In genomic region chr12:65949009-65949623, GRCh38 we compare ENCODE assay signal across 17 cellular contexts.
DNase-seq lines count a peak whose midpoint lies in the region; ATAC-seq and TF ChIP-seq lines count a peak whose summit lies in the region.
"Had no signal": no experiment of that assay in that cellular context is flagged by ENCODE, and none has a peak within 500 bp of the region (broad histone marks: within the 10 kb centered on the region; RNA-seq: fewer than 3 reads in every experiment).

No MANE protein-coding gene starts in this region.

- no peak overlapping the region for H3K4me3 ChIP-seq in A673 (ENCODE audit: low read depth, low read length, poor library complexity, severe bottlenecking)
- H3K4me3 ChIP-seq: GM23338 had no signal

- peaks cover 64% of the 10 kb centered on the region for H3K4me1 ChIP-seq in A673 (ENCODE audit: insufficient read depth, low read length, poor library complexity, severe bottlenecking)

- DNase-seq in A673 (ENCODE audit: low spot score) (no peak), mesothelial cell of epicardium (ENCODE audit: low spot score in 2 of 2, unreplicated experiment in 2 of 2) (no peak), glutamatergic neuron (no peak)
- no peak for DNase-seq in stimulated activated CD4-positive, alpha-beta T cell treated with anti-CD3 and anti-CD28 coated beads, Interleukin-4, amount 100 ng/mL, for 1 hour
- no peak for DNase-seq in activated CD4-positive, alpha-beta memory T cell treated with anti-CD3 and anti-CD28 coated beads for 36 hours
- DNase-seq: activated CD4-positive, alpha-beta T cell treated with anti-CD3 and anti-CD28 coated beads for 48 hours; activated naive CD4-positive, alpha-beta T cell treated with anti-CD3 and anti-CD28 coated beads, Interleukin-2, amount 10 ng/mL, durations not matched to agents 7 days and 5 days; effector memory CD4-positive, alpha-beta T cell; NCI-H774 had no signal

- H3K4me3 Mint-ChIP-seq in brain (peak overlapping the region in 3 of 5 experiments; percentile 63 to 82 (median 76)), mesothelial cell of epicardium (no peak overlapping the region), glutamatergic neuron (ENCODE audit: unreplicated experiment) (no peak overlapping the region)
- no peak overlapping the region for H3K4me3 Mint-ChIP-seq in activated CD4-positive, alpha-beta memory T cell treated with anti-CD3 and anti-CD28 coated beads for 36 hours
- H3K4me3 Mint-ChIP-seq: activated naive CD4-positive, alpha-beta T cell treated with anti-CD3 and anti-CD28 coated beads, Interleukin-2, amount 10 ng/mL, durations not matched to agents 7 days and 5 days; CD14-positive monocyte; GM23338; T-helper 1 cell treated with Interleukin-12 subunit alpha and Interleukin-12 subunit beta and Interleukin-4 antibody, amounts not matched to agents 30 μg/mL and 1 μg/mL, for 36 hours had no signal

- no peaks in the 10 kb centered on the region for H3K27me3 ChIP-seq in A673 (replicated peaks; ENCODE audit: insufficient read depth, low read depth, low read length, poor library complexity)

- H3K36me3 ChIP-seq in A673 (ENCODE audit: insufficient read depth, low read length, poor library complexity, severe bottlenecking) = no peaks in the 10 kb centered on the region
- H3K36me3 ChIP-seq: esophagus muscularis mucosa had no signal

- POLR2A ChIA-PET in A673 (lab: Charles Lee; ENCODE audit: low non-redundant PET) = no interaction called here
- POLR2A ChIA-PET in activated CD4-positive, alpha-beta memory T cell treated with anti-CD3 and anti-CD28 coated beads for 36 hours (lab: Charles Lee) = no interaction called here

- TF ChIP-seq CTCF in A673 (conservative IDR thresholded peaks at IDR 0.05; ENCODE audit: low read depth, low read length) (no peak), brain (conservative IDR thresholded peaks at IDR 0.05) (no peak), mesothelial cell of epicardium (IDR thresholded peaks at IDR 0.05; ENCODE audit: unreplicated experiment) (no peak), glutamatergic neuron (IDR thresholded peaks at IDR 0.05; ENCODE audit: partially characterized antibody, unreplicated experiment) (no peak)

- no peak for TF ChIP-seq EP300 in Ishikawa (IDR thresholded peaks at IDR 0.05; ENCODE audit: borderline replicate concordance)

- H3K27ac Mint-ChIP-seq in brain (peak overlapping the region in 4 of 5 experiments; percentile 58 to 91 (median 77)), mesothelial cell of epicardium (peak overlapping the region; percentile 97), glutamatergic neuron (ENCODE audit: unreplicated experiment) (no peak overlapping the region)
- no peak overlapping the region for H3K27ac Mint-ChIP-seq in activated CD4-positive, alpha-beta memory T cell treated with anti-CD3 and anti-CD28 coated beads for 36 hours
- H3K27ac Mint-ChIP-seq: activated naive CD4-positive, alpha-beta T cell treated with anti-CD3 and anti-CD28 coated beads, Interleukin-2, amount 10 ng/mL, durations not matched to agents 7 days and 5 days; CD14-positive monocyte; T-helper 1 cell treated with Interleukin-12 subunit alpha and Interleukin-12 subunit beta and Interleukin-4 antibody, amounts not matched to agents 30 μg/mL and 1 μg/mL, for 36 hours had no signal

- intact Hi-C loops in A673 (cut with micrococcal nuclease; ENCODE audit: unreplicated experiment) = loop anchor here (2.0 kb wide), 1 partner anchor 118 kb away; no protein-coding TSS in a partner anchor
- intact Hi-C loops in activated CD4-positive, alpha-beta memory T cell treated with anti-CD3 and anti-CD28 coated beads for 36 hours (cut with micrococcal nuclease) = no loop called here

- H3K4me1 Mint-ChIP-seq in brain = peaks cover 43% of the 10 kb centered on the region
- H3K4me1 Mint-ChIP-seq in mesothelial cell of epicardium = peaks cover 54% of the 10 kb centered on the region
- peaks cover 8% of the 10 kb centered on the region for H3K4me1 Mint-ChIP-seq in glutamatergic neuron (ENCODE audit: low read depth, unreplicated experiment)
- H3K4me1 Mint-ChIP-seq in activated CD4-positive, alpha-beta memory T cell treated with anti-CD3 and anti-CD28 coated beads for 36 hours (ENCODE audit: low read depth) = peaks cover 5% of the 10 kb centered on the region
- H3K4me1 Mint-ChIP-seq: activated naive CD4-positive, alpha-beta T cell treated with anti-CD3 and anti-CD28 coated beads, Interleukin-2, amount 10 ng/mL, durations not matched to agents 7 days and 5 days had no signal

- no TSS peak for BruUV-seq in A673 (replicated peaks; lab: Mats Ljungman, UMichigan)

- H3K36me3 Mint-ChIP-seq in brain (no peaks in the 10 kb centered on the region), mesothelial cell of epicardium (peaks cover 15% of the 10 kb centered on the region), glutamatergic neuron (ENCODE audit: unreplicated experiment) (no peaks in the 10 kb centered on the region)
- H3K36me3 Mint-ChIP-seq in activated CD4-positive, alpha-beta memory T cell treated with anti-CD3 and anti-CD28 coated beads for 36 hours = no peaks in the 10 kb centered on the region
- H3K36me3 Mint-ChIP-seq: activated naive CD4-positive, alpha-beta T cell treated with anti-CD3 and anti-CD28 coated beads, Interleukin-2, amount 10 ng/mL, durations not matched to agents 7 days and 5 days; CD14-positive monocyte had no signal

- no peak for TF ChIP-seq RAD21 in Ishikawa (IDR thresholded peaks at IDR 0.05; ENCODE audit: low read depth)

- H3K9me3 ChIP-seq in A673 (ENCODE audit: low read depth, low read length, poor library complexity, severe bottlenecking) = no peaks in the 10 kb centered on the region
- H3K9me3 ChIP-seq: esophagus muscularis mucosa had no signal

- H3K27ac ChIP-seq in A673 (ENCODE audit: low read depth, low read length, poor library complexity, severe bottlenecking) = peak overlapping the region; percentile 77
- H3K27ac ChIP-seq: HL-60 had no signal

- no peak for ATAC-seq in HG03097 (IDR thresholded peaks at IDR 0.05; ENCODE audit: low FRiP score, unreplicated experiment)
- ATAC-seq: GM23338 had no signal

- no peaks in the 10 kb centered on the region for H3K27me3 Mint-ChIP-seq in brain
- H3K27me3 Mint-ChIP-seq in mesothelial cell of epicardium (ENCODE audit: low read depth) = no peaks in the 10 kb centered on the region
- H3K27me3 Mint-ChIP-seq in glutamatergic neuron (ENCODE audit: unreplicated experiment) = no peaks in the 10 kb centered on the region
- H3K27me3 Mint-ChIP-seq in activated CD4-positive, alpha-beta memory T cell treated with anti-CD3 and anti-CD28 coated beads for 36 hours = peaks cover 12% of the 10 kb centered on the region

- CTCF ChIA-PET in A673 (lab: Charles Lee) = no interaction called here
- CTCF ChIA-PET in activated CD4-positive, alpha-beta memory T cell treated with anti-CD3 and anti-CD28 coated beads for 36 hours (lab: Charles Lee) = no interaction called here

- no peaks in the 10 kb centered on the region for H3K9me3 Mint-ChIP-seq in brain
- no peaks in the 10 kb centered on the region for H3K9me3 Mint-ChIP-seq in mesothelial cell of epicardium
- no peaks in the 10 kb centered on the region for H3K9me3 Mint-ChIP-seq in glutamatergic neuron (ENCODE audit: unreplicated experiment)
- H3K9me3 Mint-ChIP-seq in activated CD4-positive, alpha-beta memory T cell treated with anti-CD3 and anti-CD28 coated beads for 36 hours = no peaks in the 10 kb centered on the region
- H3K9me3 Mint-ChIP-seq: activated naive CD4-positive, alpha-beta T cell treated with anti-CD3 and anti-CD28 coated beads, Interleukin-2, amount 10 ng/mL, durations not matched to agents 7 days and 5 days; CD14-positive monocyte; GM23338; T-helper 1 cell treated with Interleukin-12 subunit alpha and Interleukin-12 subunit beta and Interleukin-4 antibody, amounts not matched to agents 30 μg/mL and 1 μg/mL, for 36 hours had no signal

TF ChIP-seq in Ishikawa, 13 proteins besides CTCF, POLR2A, EP300 and RAD21:
- TF ChIP-seq CEBPB (IDR thresholded peaks at IDR 0.05) = no peak
- peak; percentile 47; the same call in 1 of the 2 replicates for TF ChIP-seq CREB1 (IDR thresholded peaks at IDR 0.05; ENCODE audit: low read depth)
TF ChIP-seq in Ishikawa: peak in this region for 1.

Comparison
In these comparisons a context has a peak if more than half of its experiments do, and no peak if none do; other contexts are left out.
1. H3K27ac Mint-ChIP-seq: peak in brain (4 of 5) and mesothelial cell of epicardium (single experiment); none in glutamatergic neuron (single experiment) and activated CD4-positive, alpha-beta memory T cell treated with anti-CD3 and anti-CD28 coated beads for 36 hours (single experiment).
2. H3K4me3 Mint-ChIP-seq: peak in brain (3 of 5); none in mesothelial cell of epicardium (single experiment), glutamatergic neuron (single experiment) and activated CD4-positive, alpha-beta memory T cell treated with anti-CD3 and anti-CD28 coated beads for 36 hours (single experiment).